Comparison of ENCODE assay signal across 8 cellular contexts in genomic region chr1:162023547-162024501, GRCh38. TPM values are rescaled to one million over a fixed set of nuclear protein-coding genes. Genes with fewer than 3 reads are reported as not detected.
A peak's percentile ranks its signal among the peaks of the same experiment; 100 is the strongest.
DNase-seq lines count a peak whose midpoint lies in the region; ATAC-seq, FAIRE-seq and TF ChIP-seq lines count a peak whose summit lies in the region.

Gene OLFML2B (minus strand): TSS chr1:162023869. CDS start chr1:162023430, 439 bp downstream.

- FAIRE-seq in GM12892 (lab: Jason Lieb, UNC): no peak

- peak within 1 kb of the TSS; percentile 100 for H2AFZ ChIP-seq in neuronal stem cell (ENCODE audit: low read length)

- H3K14ac ChIP-seq in neuronal stem cell (ENCODE audit: low read length): peak within 1 kb of the TSS; percentile 92

- H3K79me1 ChIP-seq in neuronal stem cell (ENCODE audit: low read depth, low read length): no peaks in the 10 kb centered on the region

- TF ChIP-seq EP300 in tibial nerve (IDR thresholded peaks at IDR 0.05): peak in 1 of 2 donors; percentile 72

- H3K27ac ChIP-seq in HUES48 (ENCODE audit: low read depth, low read length) (no peak within 1 kb of the TSS), RWPE2 (ENCODE audit: poor library complexity, severe bottlenecking) (no peak within 1 kb of the TSS), neuronal stem cell (replicated peaks; ENCODE audit: low read length) (no peak within 1 kb of the TSS), tibial nerve (peak within 1 kb of the TSS; percentile 51 to 89 (median 78))

- H3K4me1 ChIP-seq in HUES48 (ENCODE audit: control insufficient read depth, insufficient read depth, low read length): peaks cover 6% of the 10 kb centered on the region
- H3K4me1 ChIP-seq in RWPE2 (ENCODE audit: insufficient read depth, poor library complexity, severe bottlenecking): no peaks in the 10 kb centered on the region
- H3K4me1 ChIP-seq in neuronal stem cell (ENCODE audit: control insufficient read depth in 2 of 2, insufficient read depth in 1 of 2, low read depth in 1 of 2, low read length in 2 of 2): peaks cover 2 to 9% of the 10 kb centered on the region in 2 donors
- peaks cover 0 to 46% (median 20%) of the 10 kb centered on the region in 4 donors for H3K4me1 ChIP-seq in tibial nerve

- H3K9me3 ChIP-seq in HUES48 (ENCODE audit: control insufficient read depth, insufficient read depth, low read length) (no peaks in the 10 kb centered on the region), RWPE2 (ENCODE audit: severe bottlenecking) (no peaks in the 10 kb centered on the region), neuronal stem cell (replicated peaks in 1 of 2; ENCODE audit: control insufficient read depth in 2 of 2, insufficient read depth in 1 of 2, low read depth in 1 of 2, low read length in 2 of 2) (peaks cover 0 to 6% of the 10 kb centered on the region in 2 donors), tibial nerve (no peaks in the 10 kb centered on the region)

- no peak for TF ChIP-seq POLR2A in GM12892 (IDR thresholded peaks at IDR 0.05; ENCODE audit: low read depth, low read length)
- TF ChIP-seq POLR2A in tibial nerve (IDR thresholded peaks at IDR 0.05): peak; percentile 45 to 56

- H2BK5ac ChIP-seq in neuronal stem cell (ENCODE audit: low read length): no peak within 1 kb of the TSS

- ATAC-seq in RWPE2 (ENCODE audit: low read depth): peak; percentile 90

- H4K8ac ChIP-seq in neuronal stem cell (ENCODE audit: low read depth, low read length): no peak within 1 kb of the TSS

- H2BK15ac ChIP-seq in neuronal stem cell (ENCODE audit: low read length): peak within 1 kb of the TSS; percentile 14

- DNase-seq in 8988T (peak; percentile 75), GM12892 (ENCODE audit: insufficient read length) (peak; percentile 56), RWPE2 (ENCODE audit: low spot score) (peak; percentile 73), glomerular visceral epithelial cell (ENCODE audit: extremely low spot score) (peak; percentile 79), neuronal stem cell (ENCODE audit: low spot score) (peak; percentile 73), tibial nerve (ENCODE audit: low spot score in 2 of 2) (peak; percentile 57 to 58)
- peak; percentile 57 for DNase-seq in activated naive CD4-positive, alpha-beta T cell treated with anti-CD3 and anti-CD28 coated beads, Interleukin-2, amount 50 U/mL, for 16 hours

- H3K9ac ChIP-seq in HUES48 (ENCODE audit: low read depth, low read length) (no peak within 1 kb of the TSS), neuronal stem cell (ENCODE audit: low read depth, low read length, poor library complexity) (peak within 1 kb of the TSS; percentile 91)

- peak within 1 kb of the TSS; percentile 96 for H3K18ac ChIP-seq in neuronal stem cell (ENCODE audit: low read length)

- H3K4me3 ChIP-seq in HUES48 (ENCODE audit: low read depth, low read length): peak within 1 kb of the TSS; percentile 77
- H3K4me3 ChIP-seq in RWPE2 (ENCODE audit: severe bottlenecking): peak within 1 kb of the TSS; percentile 40
- peak within 1 kb of the TSS; percentile 68 to 93 for H3K4me3 ChIP-seq in neuronal stem cell (ENCODE audit: low read length in 2 of 2)
- H3K4me3 ChIP-seq in tibial nerve: peak within 1 kb of the TSS; percentile 43 to 80 (median 60)

- no peak within 1 kb of the TSS for H2AK5ac ChIP-seq in neuronal stem cell (ENCODE audit: low read depth, low read length)

- peak within 1 kb of the TSS; percentile 42 for H2BK120ac ChIP-seq in neuronal stem cell (ENCODE audit: low read depth, low read length)

- H3K36me3 ChIP-seq in HUES48 (ENCODE audit: control insufficient read depth, insufficient read depth, low read length): no peaks in the 10 kb centered on the region
- H3K36me3 ChIP-seq in RWPE2 (ENCODE audit: low read depth): no peaks in the 10 kb centered on the region
- H3K36me3 ChIP-seq in neuronal stem cell (replicated peaks in 1 of 2; ENCODE audit: control insufficient read depth in 2 of 2, insufficient read depth in 2 of 2, low read length in 2 of 2): no peaks in the 10 kb centered on the region
- H3K36me3 ChIP-seq in tibial nerve: no peaks in the 10 kb centered on the region

- no CpG with 5 or more reads among the region's 85 CpGs for WGBS in neuronal stem cell (ENCODE audit: extremely low coverage in 2 of 2, insufficient read length in 2 of 2, insufficient replicate concordance in 1 of 2), 2 donors
- WGBS in tibial nerve, 2 donors: 0% methylated on average over 57 to 61 of the region's 85 CpGs

- H4K91ac ChIP-seq in neuronal stem cell (ENCODE audit: low read depth, low read length, poor library complexity): no peak within 1 kb of the TSS

- peak within 1 kb of the TSS; percentile 47 for H2BK12ac ChIP-seq in neuronal stem cell (ENCODE audit: low read length)

- H3K4ac ChIP-seq in neuronal stem cell (ENCODE audit: low read length): no peak within 1 kb of the TSS

- peak within 1 kb of the TSS; percentile 88 for H3K4me2 ChIP-seq in neuronal stem cell (ENCODE audit: insufficient read depth, low read length, poor library complexity, severe bottlenecking)

- H3K23ac ChIP-seq in neuronal stem cell (ENCODE audit: low read depth, low read length, poor library complexity): peak within 1 kb of the TSS; percentile 89

- TF ChIP-seq CTCF in RWPE2 (IDR thresholded peaks at IDR 0.05; ENCODE audit: poor library complexity, severe bottlenecking): peak; percentile 56
- peak in 3 of 5 experiments; percentile 32 to 42 (median 34) for TF ChIP-seq CTCF in tibial nerve (IDR thresholded peaks at IDR 0.05)

- H3K27me3 ChIP-seq in HUES48 (ENCODE audit: control insufficient read depth, insufficient read depth, low read length) (peaks cover 64% of the 10 kb centered on the region), RWPE2 (ENCODE audit: insufficient read depth, poor library complexity, severe bottlenecking) (no peaks in the 10 kb centered on the region), neuronal stem cell (ENCODE audit: control insufficient read depth in 3 of 3, insufficient read depth in 3 of 3, low read depth in 1 of 3, low read length in 3 of 3) (peaks cover 0 to 34% (median 13%) of the 10 kb centered on the region in 3 experiments), tibial nerve (no peaks in the 10 kb centered on the region)

RNA-seq across cellular contexts. Expression of gene OLFML2B, which starts in this region (rescaled TPM):
- polyA plus RNA-seq in GM12892 (2012; ENCODE audit: missing spikeins): not detected
- polyA plus RNA-seq in neuronal stem cell (2013, experiment 1 of 2): 6.2 TPM
- polyA plus RNA-seq in neuronal stem cell (2013, experiment 2 of 2): 6.6 TPM
- total RNA-seq in tibial nerve: 10 to 100 TPM; 18.6 to 42.3 (median 20.9) TPM

Comparison
In these comparisons a context has a peak if more than half of its experiments do, and no peak if none do; other contexts are left out.
1. H3K27ac ChIP-seq: peak in tibial nerve (4 of 4); none in HUES48 (single experiment), RWPE2 (single experiment) and neuronal stem cell (single experiment).
2. Peak in every context shown above with its lines, with median percentiles within 50 percentile points of each other: DNase-seq and H3K4me3 ChIP-seq.